In the genomic region with DNA sequence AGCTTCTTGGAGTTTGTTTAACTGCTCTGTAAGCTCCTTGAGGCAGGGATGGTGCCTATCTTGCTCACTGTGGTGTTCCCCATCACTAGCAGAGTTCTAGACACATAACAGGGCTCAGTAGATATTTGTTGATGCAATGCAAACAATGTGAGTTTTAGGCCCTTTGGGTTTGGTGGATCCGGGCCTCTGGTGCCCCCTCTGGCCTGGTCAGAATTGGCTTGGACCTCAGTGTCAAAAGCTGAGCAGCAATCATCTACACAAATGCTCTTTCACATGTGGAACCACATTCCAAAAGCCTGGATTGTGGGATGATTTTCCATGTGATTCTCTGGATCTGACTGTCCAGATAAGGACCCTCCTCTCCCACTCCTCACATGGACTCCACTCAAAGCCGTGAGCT, we compare ENCODE assay signal across 13 cellular contexts. TPM values are rescaled to one million over a fixed set of nuclear protein-coding genes. Genes with fewer than 3 reads are reported as not detected.
DNase-seq lines count a peak whose midpoint lies in the region; ATAC-seq and TF ChIP-seq lines count a peak whose summit lies in the region.
"Had no signal": no experiment of that assay in that cellular context is flagged by ENCODE, and none has a peak within 500 bp of the region (broad histone marks: within the 10 kb centered on the region; RNA-seq: fewer than 3 reads in every experiment).

No MANE protein-coding gene starts in this region.

- no peaks in the 10 kb centered on the region for H3K9me3 Mint-ChIP-seq in activated CD8-positive, alpha-beta T cell treated with anti-CD3 and anti-CD28 coated beads for 36 hours
- no peaks in the 10 kb centered on the region for H3K9me3 Mint-ChIP-seq in activated CD8-positive, alpha-beta T cell treated with anti-CD3 and anti-CD28 coated beads, Interleukin-2, amount 10 ng/mL, durations not matched to agents 7 days and 5 days (ENCODE audit: insufficient read depth)
- H3K9me3 Mint-ChIP-seq in endodermal cell (peaks cover 3% of the 10 kb centered on the region), type B pancreatic cell (peaks cover 3% of the 10 kb centered on the region)
- H3K9me3 Mint-ChIP-seq: T-helper 1 cell treated with Interleukin-12 subunit alpha and Interleukin-12 subunit beta and Interleukin-4 antibody, amounts not matched to agents 30 μg/mL and 1 μg/mL, for 36 hours had no signal

- H3K4me1 ChIP-seq in endodermal cell (ENCODE audit: control insufficient read depth, insufficient read depth, low read length): no peaks in the 10 kb centered on the region
- H3K4me1 ChIP-seq: sigmoid colon had no signal

- H3K9ac ChIP-seq in endodermal cell (ENCODE audit: extremely low read depth, low read length, poor library complexity, severe bottlenecking): no peak overlapping the region

- no peaks in the 10 kb centered on the region for H3K27me3 Mint-ChIP-seq in activated CD8-positive, alpha-beta T cell treated with anti-CD3 and anti-CD28 coated beads for 36 hours
- H3K27me3 Mint-ChIP-seq in activated CD8-positive, alpha-beta T cell treated with anti-CD3 and anti-CD28 coated beads, Interleukin-2, amount 10 ng/mL, durations not matched to agents 7 days and 5 days (ENCODE audit: low read depth): no peaks in the 10 kb centered on the region
- H3K27me3 Mint-ChIP-seq in endodermal cell (ENCODE audit: insufficient read depth) (no peaks in the 10 kb centered on the region), type B pancreatic cell (peaks cover 8% of the 10 kb centered on the region)

- ATAC-seq in activated CD8-positive, alpha-beta T cell treated with anti-CD3 and anti-CD28 coated beads for 36 hours: no peak
- ATAC-seq in activated CD8-positive, alpha-beta T cell treated with anti-CD3 and anti-CD28 coated beads, Interleukin-2, amount 10 ng/mL, durations not matched to agents 7 days and 5 days: no peak
- ATAC-seq: mucosa of descending colon had no signal

- no peaks in the 10 kb centered on the region for H3K36me3 ChIP-seq in endodermal cell (ENCODE audit: control insufficient read depth, insufficient read depth, low read length)
- H3K36me3 ChIP-seq: sigmoid colon had no signal

- H3K4me3 Mint-ChIP-seq in activated CD8-positive, alpha-beta T cell treated with anti-CD3 and anti-CD28 coated beads for 36 hours: no peak overlapping the region
- H3K4me3 Mint-ChIP-seq in activated CD8-positive, alpha-beta T cell treated with anti-CD3 and anti-CD28 coated beads, Interleukin-2, amount 10 ng/mL, durations not matched to agents 7 days and 5 days: no peak overlapping the region
- H3K4me3 Mint-ChIP-seq in endodermal cell: no peak overlapping the region
- no peak overlapping the region for H3K4me3 Mint-ChIP-seq in type B pancreatic cell
- H3K4me3 Mint-ChIP-seq: T-helper 1 cell treated with Interleukin-12 subunit alpha and Interleukin-12 subunit beta and Interleukin-4 antibody, amounts not matched to agents 30 μg/mL and 1 μg/mL, for 36 hours had no signal

- POLR2A ChIA-PET in activated CD8-positive, alpha-beta T cell treated with anti-CD3 and anti-CD28 coated beads for 36 hours (lab: Charles Lee): no interaction called here
- POLR2A ChIA-PET in activated CD8-positive, alpha-beta T cell treated with anti-CD3 and anti-CD28 coated beads, Interleukin-2, amount 10 ng/mL, durations not matched to agents 7 days and 5 days (lab: Charles Lee): no interaction called here

- CTCF ChIA-PET in activated CD8-positive, alpha-beta T cell treated with anti-CD3 and anti-CD28 coated beads for 36 hours (lab: Charles Lee): interaction anchor here (0.8 to 1.3 kb wide), 2 partner anchors 49 to 105 kb away, joined by 3 to 4 read pairs; no protein-coding TSS in a partner anchor
- CTCF ChIA-PET in activated CD8-positive, alpha-beta T cell treated with anti-CD3 and anti-CD28 coated beads, Interleukin-2, amount 10 ng/mL, durations not matched to agents 7 days and 5 days (lab: Charles Lee): interaction anchor here (1.2 to 1.4 kb wide), 3 partner anchors 8 to 76 kb away, joined by 3 to 5 read pairs (median 4); no protein-coding TSS in a partner anchor

- 82 to 85% methylated on average over 1 to 2 of the region's 2 CpGs for whole genome bisulfite sequencing in endodermal cell (ENCODE audit: insufficient coverage in 1 of 2, insufficient read length in 1 of 2), 2 experiments

- H3K4me1 Mint-ChIP-seq in activated CD8-positive, alpha-beta T cell treated with anti-CD3 and anti-CD28 coated beads for 36 hours (ENCODE audit: low read depth): no peaks in the 10 kb centered on the region
- H3K4me1 Mint-ChIP-seq in activated CD8-positive, alpha-beta T cell treated with anti-CD3 and anti-CD28 coated beads, Interleukin-2, amount 10 ng/mL, durations not matched to agents 7 days and 5 days (ENCODE audit: low read depth): no peaks in the 10 kb centered on the region
- H3K4me1 Mint-ChIP-seq in endodermal cell (peaks cover 32% of the 10 kb centered on the region), type B pancreatic cell (ENCODE audit: unreplicated experiment) (peaks cover 19% of the 10 kb centered on the region)

- intact Hi-C loops in activated CD8-positive, alpha-beta T cell treated with anti-CD3 and anti-CD28 coated beads for 36 hours (cut with micrococcal nuclease): no loop called here

- H3K27me3 ChIP-seq in endodermal cell (ENCODE audit: control insufficient read depth, insufficient read depth, low read length, poor library complexity, severe bottlenecking): no peaks in the 10 kb centered on the region
- H3K27me3 ChIP-seq: sigmoid colon had no signal

- no peak overlapping the region for H3K27ac ChIP-seq in endodermal cell (ENCODE audit: low read depth, low read length)
- H3K27ac ChIP-seq: sigmoid colon had no signal

- no peaks in the 10 kb centered on the region for H3K36me3 Mint-ChIP-seq in activated CD8-positive, alpha-beta T cell treated with anti-CD3 and anti-CD28 coated beads for 36 hours (ENCODE audit: low read depth)
- H3K36me3 Mint-ChIP-seq in activated CD8-positive, alpha-beta T cell treated with anti-CD3 and anti-CD28 coated beads, Interleukin-2, amount 10 ng/mL, durations not matched to agents 7 days and 5 days (ENCODE audit: low read depth): no peaks in the 10 kb centered on the region
- H3K36me3 Mint-ChIP-seq in endodermal cell (ENCODE audit: low read depth) (no peaks in the 10 kb centered on the region), type B pancreatic cell (no peaks in the 10 kb centered on the region)

- no peak overlapping the region for H3K4me3 ChIP-seq in endodermal cell (ENCODE audit: low read length)
- H3K4me3 ChIP-seq: mucosa of descending colon, sigmoid colon had no signal

- no peak overlapping the region for H3K27ac Mint-ChIP-seq in activated CD8-positive, alpha-beta T cell treated with anti-CD3 and anti-CD28 coated beads for 36 hours
- no peak overlapping the region for H3K27ac Mint-ChIP-seq in activated CD8-positive, alpha-beta T cell treated with anti-CD3 and anti-CD28 coated beads, Interleukin-2, amount 10 ng/mL, durations not matched to agents 7 days and 5 days
- no peak overlapping the region for H3K27ac Mint-ChIP-seq in endodermal cell
- no peak overlapping the region for H3K27ac Mint-ChIP-seq in type B pancreatic cell
- H3K27ac Mint-ChIP-seq: T-helper 1 cell treated with Interleukin-12 subunit alpha and Interleukin-12 subunit beta and Interleukin-4 antibody, amounts not matched to agents 30 μg/mL and 1 μg/mL, for 36 hours had no signal

- H3K9me3 ChIP-seq in endodermal cell (ENCODE audit: control insufficient read depth, low read length): no peaks in the 10 kb centered on the region
- H3K9me3 ChIP-seq: mucosa of descending colon, sigmoid colon had no signal

- peak; percentile 24 for TF ChIP-seq CTCF in activated CD8-positive, alpha-beta T cell treated with anti-CD3 and anti-CD28 coated beads for 36 hours (IDR thresholded peaks at IDR 0.05)
- peak; percentile 68 for TF ChIP-seq CTCF in endodermal cell (conservative IDR thresholded peaks at IDR 0.05)
- TF ChIP-seq CTCF in type B pancreatic cell (conservative IDR thresholded peaks at IDR 0.05): peak; percentile 45

- DNase-seq in activated CD8-positive, alpha-beta T cell treated with anti-CD3 and anti-CD28 coated beads for 36 hours: no peak
- DNase-seq in activated CD8-positive, alpha-beta T cell treated with anti-CD3 and anti-CD28 coated beads, Interleukin-2, amount 10 ng/mL, durations not matched to agents 7 days and 5 days: no peak
- peak; percentile 13 for DNase-seq in NAMALWA (ENCODE audit: low spot score)
- peak; percentile 72 for DNase-seq in endodermal cell
- DNase-seq in type B pancreatic cell (ENCODE audit: extremely low spot score, unreplicated experiment): no peak
- DNase-seq in SHP77 treated with DMSO at 0.1 percent for 48 hours (lab: John Stamatoyannopoulos, UW): no peak
- no peak for DNase-seq in T-helper 1 cell
- DNase-seq in DMS79 (lab: John Stamatoyannopoulos, UW): no peak
- DNase-seq: central memory CD4-positive, alpha-beta T cell; mucosa of descending colon; NCI-H526 treated with DMSO at 0.1 percent for 48 hours; sigmoid colon had no signal

RNA-seq across cellular contexts. Expression of a gene that starts 53.4 kb away (rescaled TPM):
- total RNA-seq in activated CD8-positive, alpha-beta T cell treated with anti-CD3 and anti-CD28 coated beads for 36 hours: under 1 TPM; 0.51 to 0.70 TPM
- total RNA-seq in activated CD8-positive, alpha-beta T cell treated with anti-CD3 and anti-CD28 coated beads, Interleukin-2, amount 10 ng/mL, durations not matched to agents 7 days and 5 days: under 1 TPM; 0.44 to 0.79 TPM
- total RNA-seq in endodermal cell (10 to 100 TPM; 32.7 to 48.7 TPM), type B pancreatic cell (ENCODE audit: low replicate concordance) (16.6 and 52.1 TPM in 2 replicates)
- polyA plus RNA-seq in endodermal cell (2013, experiment 1 of 2): 23.9 TPM
- 30.7 TPM for polyA plus RNA-seq in endodermal cell (2013, experiment 2 of 2)

Comparison
In these comparisons a context has a peak if more than half of its experiments do, and no peak if none do; other contexts are left out.
1. DNase-seq: peak in NAMALWA (single experiment) and endodermal cell (single experiment); none in activated CD8-positive, alpha-beta T cell treated with anti-CD3 and anti-CD28 coated beads for 36 hours (single experiment), activated CD8-positive, alpha-beta T cell treated with anti-CD3 and anti-CD28 coated beads, Interleukin-2, amount 10 ng/mL, durations not matched to agents 7 days and 5 days (single experiment), type B pancreatic cell (single experiment), SHP77 treated with DMSO at 0.1 percent for 48 hours (single experiment), T-helper 1 cell (0 of 5) and DMS79 (single experiment).
2. Peak in every context shown above with its lines, with median percentiles within 50 percentile points of each other: CTCF ChIP-seq.